Comparison of ENCODE assay signal across 8 cellular contexts in the genomic region with DNA sequence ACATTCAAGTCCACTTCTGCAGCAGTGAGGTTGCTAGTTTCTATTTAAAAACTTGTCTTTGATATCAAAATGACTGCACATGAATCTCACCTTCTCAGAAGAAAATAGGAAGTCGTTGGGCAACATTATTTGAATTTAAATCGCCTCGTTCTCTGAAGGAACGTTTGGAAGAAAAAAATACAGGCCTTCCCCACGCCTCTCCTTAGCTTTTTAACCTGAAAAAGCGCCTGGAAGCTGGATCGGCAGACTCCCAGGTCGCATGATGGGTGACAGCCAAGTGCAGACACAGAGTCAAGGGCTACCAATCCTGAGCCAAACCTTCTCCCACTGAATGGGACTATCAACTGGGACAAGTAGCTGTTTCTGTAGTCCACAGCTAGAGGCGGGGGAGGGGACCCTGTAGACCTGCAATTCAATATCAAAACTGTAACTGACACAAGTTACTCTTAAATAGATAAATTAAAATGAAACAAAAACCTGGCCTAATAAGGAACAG. TPM values are rescaled to one million over a fixed set of nuclear protein-coding genes. Genes with fewer than 3 reads are reported as not detected.
A peak's percentile ranks its signal among the peaks of the same experiment; 100 is the strongest.
DNase-seq lines count a peak whose midpoint lies in the region; ATAC-seq and TF ChIP-seq lines count a peak whose summit lies in the region.

No MANE protein-coding gene starts in this region.

- H3K27ac Mint-ChIP-seq in CD14-positive monocyte, result peak overlapping the region; percentile 77 to 98 (median 91)
- peak overlapping the region in 7 of 10 donors; percentile 32 to 96 (median 87) for H3K27ac Mint-ChIP-seq in naive thymus-derived CD8-positive, alpha-beta T cell

- H3K4me2 ChIP-seq in MM.1S (ENCODE audit: low read depth, low read length), result peak overlapping the region; percentile 98

- H3K36me3 ChIP-seq in MM.1S (replicated peaks; ENCODE audit: insufficient read depth, low read length), result no peaks in the 10 kb centered on the region

- no peak overlapping the region; the same call in 1 of the 2 replicates for H3K9ac ChIP-seq in MM.1S (ENCODE audit: low read length)

- H2AFZ ChIP-seq in MM.1S (ENCODE audit: low read length), result no peak overlapping the region

- POLR2A ChIA-PET in naive thymus-derived CD8-positive, alpha-beta T cell (lab: Charles Lee), result interaction anchor here (0.7 to 4.7 kb wide), 21 partner anchors 11 to 203 kb away, joined by 3 to 52 read pairs (median 7); no protein-coding TSS in a partner anchor
- POLR2A ChIA-PET in GM10248 (lab: Yijun Ruan, JAX), result interaction anchor here (1.7 kb wide), 1 partner anchor 23 kb away, joined by 4 read pairs; no protein-coding TSS in a partner anchor

- H4K20me1 ChIP-seq in MM.1S (ENCODE audit: insufficient read depth, low read length), result no peaks in the 10 kb centered on the region

- H3K27ac ChIP-seq in MM.1S (ENCODE audit: low read length) (peak overlapping the region; percentile 38; the same call in 1 of the 2 replicates), caudate nucleus (ENCODE audit: low read depth, low read length) (peak overlapping the region; percentile 95)

- H3K9me3 Mint-ChIP-seq in CD14-positive monocyte, result no peaks in the 10 kb centered on the region
- H3K9me3 Mint-ChIP-seq in naive thymus-derived CD8-positive, alpha-beta T cell, result no peaks in the 10 kb centered on the region

- intact Hi-C loops in CD14-positive monocyte (cut with micrococcal nuclease), result loop anchor here (2.0 to 5.0 kb wide), 7 partner anchors 19 to 100 kb away; no protein-coding TSS in a partner anchor

- peaks cover 2% of the 10 kb centered on the region in 3 donors for H3K27me3 Mint-ChIP-seq in CD14-positive monocyte (ENCODE audit: low read depth in 3 of 3)
- no peaks in the 10 kb centered on the region for H3K27me3 Mint-ChIP-seq in naive thymus-derived CD8-positive, alpha-beta T cell

- ATAC-seq in naive thymus-derived CD8-positive, alpha-beta T cell, result no peak
- no peak for ATAC-seq in HG03280 (IDR thresholded peaks at IDR 0.05; ENCODE audit: unreplicated experiment)

- no peak for DNase-seq in CD14-positive monocyte (ENCODE audit: low spot score)
- DNase-seq in MM.1S, result no peak
- peak in 4 of 61 donors; percentile 50 to 70 (median 58) for DNase-seq in caudate nucleus (lab: John Stamatoyannopoulos, UW)
- DNase-seq in naive thymus-derived CD8-positive, alpha-beta T cell, result no peak
- no peak for DNase-seq in GM10248 (ENCODE audit: extremely low spot score)
- DNase-seq in cerebellum (ENCODE audit: low spot score), result no peak
- no peak for DNase-seq in stimulated activated CD4-positive, alpha-beta T cell treated with anti-CD3 and anti-CD28 coated beads, Interleukin-12 subunit alpha, Interleukin-12 subunit beta, amount 100 ng/mL, for 4 hours

- peak overlapping the region; percentile 83 for H3K4me3 ChIP-seq in MM.1S (ENCODE audit: low read length)

- peaks cover 21% of the 10 kb centered on the region for H3F3A ChIP-seq in MM.1S (ENCODE audit: insufficient read depth, low read length)

- peaks cover 63% of the 10 kb centered on the region for H3K4me1 Mint-ChIP-seq in CD14-positive monocyte
- H3K4me1 Mint-ChIP-seq in naive thymus-derived CD8-positive, alpha-beta T cell, result peaks cover 44 to 70% (median 67%) of the 10 kb centered on the region in 4 donors

- peaks cover 58% of the 10 kb centered on the region for H3K79me2 ChIP-seq in MM.1S (ENCODE audit: low read length)

- H3K36me3 Mint-ChIP-seq in CD14-positive monocyte, result peaks cover 30 to 34% of the 10 kb centered on the region in 2 donors
- no peaks in the 10 kb centered on the region for H3K36me3 Mint-ChIP-seq in naive thymus-derived CD8-positive, alpha-beta T cell

- CTCF ChIA-PET in GM10248 (lab: Yijun Ruan, JAX), result interaction anchor here (0.6 to 5.0 kb wide), 42 partner anchors 8 to 320 kb away, joined by 3 to 79 read pairs (median 8); a partner anchor contains a TSS

- H3K9me3 ChIP-seq in MM.1S (replicated peaks; ENCODE audit: insufficient read depth, low read length), result no peaks in the 10 kb centered on the region

- H3K4me1 ChIP-seq in MM.1S (ENCODE audit: low read length), result peaks cover 20% of the 10 kb centered on the region

- no peaks in the 10 kb centered on the region for H3K27me3 ChIP-seq in MM.1S (replicated peaks; ENCODE audit: insufficient read depth, low read length)

- H3K4me3 Mint-ChIP-seq in CD14-positive monocyte, result peak overlapping the region; percentile 99 to 100
- peak overlapping the region; percentile 91 to 99 (median 96) for H3K4me3 Mint-ChIP-seq in naive thymus-derived CD8-positive, alpha-beta T cell

- TF ChIP-seq CTCF in CD14-positive monocyte (IDR thresholded peaks at IDR 0.05), result no peak
- TF ChIP-seq CTCF in MM.1S (IDR thresholded peaks at IDR 0.05; ENCODE audit: low read length), result no peak
- no peak for TF ChIP-seq CTCF in GM10248 (IDR thresholded peaks at IDR 0.05; ENCODE audit: control extremely low read depth, extremely low read depth, low read depth, missing control alignments)

- H3K9me2 ChIP-seq in MM.1S (replicated peaks; ENCODE audit: insufficient read depth, low read length), result no peaks in the 10 kb centered on the region

RNA-seq across cellular contexts. Expression of a gene that starts 2.2 kb away (rescaled TPM):
- 10 to 100 TPM in 1 of 2 donors, 1 to 10 TPM in 1; 5.8 to 12.6 TPM for polyA plus RNA-seq in CD14-positive monocyte
- 10 to 100 TPM; 22.2 to 23.2 TPM for total RNA-seq in naive thymus-derived CD8-positive, alpha-beta T cell
- polyA plus RNA-seq in naive thymus-derived CD8-positive, alpha-beta T cell, result 10 to 100 TPM in 2 of 3 donors, 1 to 10 TPM in 1; 2.4 to 15.1 (median 11.9) TPM
- 35.2 TPM for total RNA-seq in cerebellum

RNA-seq across cellular contexts. Expression of a gene that starts 49.7 kb away (rescaled TPM):
- 10 to 100 TPM in 1 of 2 donors, 1 to 10 TPM in 1; 8.2 to 13.6 TPM for polyA plus RNA-seq in CD14-positive monocyte
- 10 to 100 TPM; 18.4 to 22.4 TPM for total RNA-seq in naive thymus-derived CD8-positive, alpha-beta T cell
- polyA plus RNA-seq in naive thymus-derived CD8-positive, alpha-beta T cell, result 10 to 100 TPM; 21.1 to 29.9 (median 22.6) TPM
- 53.9 TPM for total RNA-seq in cerebellum

RNA-seq across cellular contexts. Expression of a gene that starts 59.6 kb away (rescaled TPM):
- 10 to 100 TPM in 1 of 2 donors, 1 to 10 TPM in 1; 9.0 to 10.3 TPM for polyA plus RNA-seq in CD14-positive monocyte
- 10 to 100 TPM; 16.0 to 16.1 TPM for total RNA-seq in naive thymus-derived CD8-positive, alpha-beta T cell
- polyA plus RNA-seq in naive thymus-derived CD8-positive, alpha-beta T cell, result 10 to 100 TPM; 10.6 to 11.2 (median 11.0) TPM
- 13.9 TPM for total RNA-seq in cerebellum
